In genomic region chr3:47404955-47405790, GRCh38 we compare ENCODE assay signal across 10 cellular contexts. TPM values are rescaled to one million over a fixed set of nuclear protein-coding genes. Genes with fewer than 3 reads are reported as not detected.
DNase-seq lines count a peak whose midpoint lies in the region; ATAC-seq and TF ChIP-seq lines count a peak whose summit lies in the region.
"Had no signal": no experiment of that assay in that cellular context is flagged by ENCODE, and none has a peak within 500 bp of the region (broad histone marks: within the 10 kb centered on the region; RNA-seq: fewer than 3 reads in every experiment).

No MANE protein-coding gene starts in this region.

- H3K4me3 ChIP-seq in stomach, result no peak overlapping the region

- WGBS in stomach, 5 donors, result 41 to 56% (median 53%) methylated on average over 7 to 9 of the region's 9 CpGs

- H3K36me3 ChIP-seq in stomach, result peaks cover 34 to 73% (median 72%) of the 10 kb centered on the region in 4 donors

- TF ChIP-seq POLR2A in stomach (IDR thresholded peaks at IDR 0.05), result no peak

- H3K27me3 ChIP-seq in stomach, result no peaks in the 10 kb centered on the region

- H3K27ac Mint-ChIP-seq in activated naive CD4-positive, alpha-beta T cell treated with anti-CD3 and anti-CD28 coated beads, Interleukin-2, amount 50 U/mL, for 72 hours, result peak overlapping the region in 1 of 2 donors; percentile 41
- H3K27ac Mint-ChIP-seq: progenitor cell of endocrine pancreas had no signal

- TF ChIP-seq CTCF in stomach (IDR thresholded peaks at IDR 0.05), result no peak

- H3K27ac ChIP-seq in cingulate gyrus (ENCODE audit: low read depth, low read length) (peak overlapping the region; percentile 90), stomach (peak overlapping the region in 4 of 5 donors; percentile 46 to 71 (median 53))
- H3K27ac ChIP-seq: epithelial cell of prostate had no signal

- DNase-seq in HUDEP-2 (lab: John Stamatoyannopoulos, UW; ENCODE audit: unreplicated experiment in 76 of 76) (peak in 71 of 76 experiments; percentile 7 to 82 (median 59)), islet precursor cell (peak; percentile 47), stomach (peak; percentile 56), NCI-H748 (lab: John Stamatoyannopoulos, UW; ENCODE audit: unreplicated experiment) (no peak), NCI-H2081 (lab: John Stamatoyannopoulos, UW) (no peak)
- DNase-seq in activated naive CD4-positive, alpha-beta T cell treated with anti-CD3 and anti-CD28 coated beads, Interleukin-2, amount 50 U/mL, for 72 hours (ENCODE audit: low spot score in 2 of 2), result no peak

- H3K4me1 ChIP-seq in stomach, result peaks cover 15 to 36% (median 30%) of the 10 kb centered on the region in 4 donors

- intact Hi-C loops in stomach (cut with DNase I; ENCODE audit: low total_unique reads), result no loop called here

- ATAC-seq in HG02870 (IDR thresholded peaks at IDR 0.05; ENCODE audit: unreplicated experiment), result no peak
- no peak for ATAC-seq in activated naive CD4-positive, alpha-beta T cell treated with anti-CD3 and anti-CD28 coated beads, Interleukin-2, amount 50 U/mL, for 72 hours

- H3K9me3 ChIP-seq in stomach, result no peaks in the 10 kb centered on the region

- H3K9me3 Mint-ChIP-seq in activated naive CD4-positive, alpha-beta T cell treated with anti-CD3 and anti-CD28 coated beads, Interleukin-2, amount 50 U/mL, for 72 hours, result no peaks in the 10 kb centered on the region

- TF ChIP-seq EP300 in stomach (IDR thresholded peaks at IDR 0.05), result no peak

- no peaks in the 10 kb centered on the region for H3K36me3 Mint-ChIP-seq in activated naive CD4-positive, alpha-beta T cell treated with anti-CD3 and anti-CD28 coated beads, Interleukin-2, amount 50 U/mL, for 72 hours

RNA-seq across cellular contexts. Expression of gene PTPN23, which starts 24.4 kb away (rescaled TPM):
- 100 to 1,000 TPM in 2 of 5 donors, 10 to 100 TPM in 3; 26.3 to 120 (median 53.4) TPM for total RNA-seq in stomach
- polyA plus RNA-seq in stomach, result 10 to 100 TPM in 1 of 3 donors, 1 to 10 TPM in 2; 8.6 to 24.0 (median 9.1) TPM
- total RNA-seq in activated naive CD4-positive, alpha-beta T cell treated with anti-CD3 and anti-CD28 coated beads, Interleukin-2, amount 50 U/mL, for 72 hours, result 10 to 100 TPM; 29.4 to 29.9 TPM

Comparison
In these comparisons a context has a peak if more than half of its experiments do, and no peak if none do; other contexts are left out.
1. DNase-seq: peak in HUDEP-2 (71 of 76), islet precursor cell (single experiment) and stomach (single experiment); none in NCI-H748 (single experiment), NCI-H2081 (0 of 2) and activated naive CD4-positive, alpha-beta T cell treated with anti-CD3 and anti-CD28 coated beads, Interleukin-2, amount 50 U/mL, for 72 hours (0 of 2).